In the genomic region with DNA sequence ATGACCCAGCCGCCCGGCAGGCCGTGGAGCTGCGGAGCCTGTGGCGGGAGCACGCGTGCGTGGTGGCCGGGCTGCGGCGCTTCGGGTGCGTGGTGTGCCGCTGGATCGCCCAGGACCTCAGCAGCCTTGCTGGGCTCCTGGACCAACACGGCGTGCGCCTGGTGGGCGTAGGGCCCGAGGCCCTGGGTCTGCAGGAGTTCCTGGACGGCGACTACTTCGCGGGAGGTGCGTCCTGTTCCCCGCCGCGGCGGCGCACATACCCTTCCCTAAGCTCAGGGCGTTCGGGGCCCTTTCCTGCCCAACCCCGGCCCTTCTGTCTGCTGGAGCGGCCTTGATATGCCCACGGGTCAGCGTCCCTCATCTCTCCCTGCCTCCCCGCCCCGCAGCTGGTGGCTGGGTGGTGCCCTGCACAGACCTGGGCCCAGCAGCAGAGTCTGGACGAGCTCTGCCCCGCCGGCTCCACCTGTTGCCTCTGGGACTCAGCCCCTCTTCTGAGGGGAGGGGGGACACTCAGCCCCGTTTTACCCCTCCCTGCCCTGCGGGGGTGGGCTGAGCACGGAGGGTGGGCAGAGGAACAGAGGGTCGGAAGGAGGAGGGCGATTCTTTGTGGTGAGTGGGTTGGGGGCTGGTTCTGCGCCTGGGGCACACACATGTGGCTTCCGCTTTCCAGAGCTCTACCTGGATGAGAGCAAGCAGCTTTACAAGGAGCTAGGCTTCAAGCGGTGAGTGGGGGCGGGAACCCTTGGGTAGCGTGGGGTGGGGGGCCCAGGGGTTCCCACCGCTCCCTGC, we compare ENCODE assay signal across 1 cellular context.
TF ChIP-seq lines count a peak whose summit lies in the region.

No MANE protein-coding gene starts in this region.

TF ChIP-seq in HepG2, 621 proteins besides CTCF, POLR2A, EP300 and RAD21 (continued from another document and continues in another):
- TF ChIP-seq, protein P1, sequence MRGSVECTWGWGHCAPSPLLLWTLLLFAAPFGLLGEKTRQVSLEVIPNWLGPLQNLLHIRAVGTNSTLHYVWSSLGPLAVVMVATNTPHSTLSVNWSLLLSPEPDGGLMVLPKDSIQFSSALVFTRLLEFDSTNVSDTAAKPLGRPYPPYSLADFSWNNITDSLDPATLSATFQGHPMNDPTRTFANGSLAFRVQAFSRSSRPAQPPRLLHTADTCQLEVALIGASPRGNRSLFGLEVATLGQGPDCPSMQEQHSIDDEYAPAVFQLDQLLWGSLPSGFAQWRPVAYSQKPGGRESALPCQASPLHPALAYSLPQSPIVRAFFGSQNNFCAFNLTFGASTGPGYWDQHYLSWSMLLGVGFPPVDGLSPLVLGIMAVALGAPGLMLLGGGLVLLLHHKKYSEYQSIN (CRISPR knock-in tag; IDR thresholded peaks at IDR 0.05; ENCODE audit: borderline replicate concordance), result no peak
- TF ChIP-seq ZNF724P (CRISPR knock-in tag; IDR thresholded peaks at IDR 0.05; ENCODE audit: borderline replicate concordance) (peak; percentile 82; the same call in 1 of the 2 replicates), ARNT2 (CRISPR knock-in tag; IDR thresholded peaks at IDR 0.05; ENCODE audit: low read depth) (0 out of 2 replicates have a peak, but pooled peaks have one; percentile 55), ISX (CRISPR knock-in tag; conservative IDR thresholded peaks at IDR 0.05) (no peak), KLF11 (CRISPR knock-in tag; IDR thresholded peaks at IDR 0.05) (no peak), SMAD3 (CRISPR knock-in tag; IDR thresholded peaks at IDR 0.05) (no peak), NCOR1 (IDR thresholded peaks at IDR 0.05; ENCODE audit: borderline replicate concordance, low read length) (no peak), ZNF788 (CRISPR knock-in tag; IDR thresholded peaks at IDR 0.05; ENCODE audit: borderline replicate concordance) (no peak), NFE2 (CRISPR knock-in tag; IDR thresholded peaks at IDR 0.05) (no peak), PLRG1 (conservative IDR thresholded peaks at IDR 0.05) (no peak), ZNF12 (CRISPR knock-in tag; IDR thresholded peaks at IDR 0.05) (no peak), ZFAT (CRISPR knock-in tag; conservative IDR thresholded peaks at IDR 0.05) (no peak), MTF1 (CRISPR knock-in tag; IDR thresholded peaks at IDR 0.05) (no peak), ZNF460 (CRISPR knock-in tag; IDR thresholded peaks at IDR 0.05; ENCODE audit: borderline replicate concordance) (no peak), POLR2AphosphoS5 (IDR thresholded peaks at IDR 0.05; ENCODE audit: low read depth, low read length) (no peak), SRSF4 (IDR thresholded peaks at IDR 0.05; ENCODE audit: low read depth, low read length, poor library complexity, severe bottlenecking) (no peak), ZNF501 (CRISPR knock-in tag; IDR thresholded peaks at IDR 0.05) (peak; percentile 49; the same call in 1 of the 2 replicates), IRF2 (CRISPR knock-in tag; IDR thresholded peaks at IDR 0.05) (no peak), TAF1 (CRISPR knock-in tag; IDR thresholded peaks at IDR 0.05) (0 out of 2 replicates have a peak, but pooled peaks have one; percentile 41), ZNF549 (CRISPR knock-in tag; IDR thresholded peaks at IDR 0.05) (no peak), ZNF331 (CRISPR knock-in tag; IDR thresholded peaks at IDR 0.05) (no peak), GATAD2A (CRISPR knock-in tag; IDR thresholded peaks at IDR 0.05) (no peak), TAF15 (IDR thresholded peaks at IDR 0.05; ENCODE audit: low read depth, low read length, poor library complexity, severe bottlenecking) (no peak), STAG1 (CRISPR knock-in tag; IDR thresholded peaks at IDR 0.05) (no peak), KDM5A (IDR thresholded peaks at IDR 0.05; ENCODE audit: borderline replicate concordance, low read length) (no peak), ZSCAN20 (CRISPR knock-in tag; IDR thresholded peaks at IDR 0.05; ENCODE audit: borderline replicate concordance) (0 out of 2 replicates have a peak, but pooled peaks have one; percentile 28), LCORL (IDR thresholded peaks at IDR 0.05) (no peak), LCORL (CRISPR knock-in tag; IDR thresholded peaks at IDR 0.05) (no peak), THAP11 (CRISPR knock-in tag; IDR thresholded peaks at IDR 0.05) (no peak), ZNF282 (IDR thresholded peaks at IDR 0.05; ENCODE audit: partially characterized antibody) (no peak), ZNF30 (CRISPR knock-in tag; IDR thresholded peaks at IDR 0.05) (no peak), ZNF768 (CRISPR knock-in tag; IDR thresholded peaks at IDR 0.05) (no peak), ZNF34 (CRISPR knock-in tag; IDR thresholded peaks at IDR 0.05; ENCODE audit: borderline replicate concordance) (no peak), ATAD3A (CRISPR knock-in tag; IDR thresholded peaks at IDR 0.05) (no peak), PHF8 (CRISPR knock-in tag; IDR thresholded peaks at IDR 0.05) (0 out of 2 replicates have a peak, but pooled peaks have one; percentile 11), SCMH1 (CRISPR knock-in tag; IDR thresholded peaks at IDR 0.05; ENCODE audit: borderline replicate concordance) (no peak), NFATC3 (CRISPR knock-in tag; IDR thresholded peaks at IDR 0.05) (no peak), CBFB (CRISPR knock-in tag; IDR thresholded peaks at IDR 0.05) (no peak), ZKSCAN5 (CRISPR knock-in tag; IDR thresholded peaks at IDR 0.05) (no peak), GATA4 (IDR thresholded peaks at IDR 0.05; ENCODE audit: borderline replicate concordance, low read depth) (no peak), ZNF773 (CRISPR knock-in tag; IDR thresholded peaks at IDR 0.05; ENCODE audit: borderline replicate concordance) (no peak), ERF (CRISPR knock-in tag; IDR thresholded peaks at IDR 0.05) (no peak), ZNF354B (CRISPR knock-in tag; IDR thresholded peaks at IDR 0.05) (no peak), KDM3A (CRISPR knock-in tag; IDR thresholded peaks at IDR 0.05; ENCODE audit: low read depth) (no peak), MEIS2 (CRISPR knock-in tag; IDR thresholded peaks at IDR 0.05) (peak; percentile 33; the same call in 1 of the 2 replicates), GATAD1 (CRISPR knock-in tag; IDR thresholded peaks at IDR 0.05) (no peak), ZFP36 (IDR thresholded peaks at IDR 0.05; ENCODE audit: borderline replicate concordance, low read depth, low read length, partially characterized antibody) (no peak), ZFP62 (CRISPR knock-in tag; IDR thresholded peaks at IDR 0.05) (no peak), HMG20A (CRISPR knock-in tag; IDR thresholded peaks at IDR 0.05; ENCODE audit: borderline replicate concordance) (no peak)
- TF ChIP-seq, protein P2, sequence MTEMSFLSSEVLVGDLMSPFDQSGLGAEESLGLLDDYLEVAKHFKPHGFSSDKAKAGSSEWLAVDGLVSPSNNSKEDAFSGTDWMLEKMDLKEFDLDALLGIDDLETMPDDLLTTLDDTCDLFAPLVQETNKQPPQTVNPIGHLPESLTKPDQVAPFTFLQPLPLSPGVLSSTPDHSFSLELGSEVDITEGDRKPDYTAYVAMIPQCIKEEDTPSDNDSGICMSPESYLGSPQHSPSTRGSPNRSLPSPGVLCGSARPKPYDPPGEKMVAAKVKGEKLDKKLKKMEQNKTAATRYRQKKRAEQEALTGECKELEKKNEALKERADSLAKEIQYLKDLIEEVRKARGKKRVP (CRISPR knock-in tag; IDR thresholded peaks at IDR 0.05), result no peak
- TF ChIP-seq, protein P3, sequence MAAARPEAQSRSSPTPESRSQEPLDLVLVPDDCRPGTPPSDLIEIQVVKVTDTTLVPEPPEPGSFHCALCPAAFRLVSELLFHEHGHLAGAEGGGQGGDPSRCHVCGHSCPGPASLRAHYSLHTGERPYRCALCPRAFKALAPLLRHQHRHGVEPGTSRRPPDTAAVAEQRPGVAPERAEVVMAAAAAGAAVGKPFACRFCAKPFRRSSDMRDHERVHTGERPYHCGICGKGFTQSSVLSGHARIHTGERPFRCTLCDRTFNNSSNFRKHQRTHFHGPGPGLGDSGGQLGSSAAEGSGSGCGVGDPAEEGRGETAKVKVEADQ (CRISPR knock-in tag; IDR thresholded peaks at IDR 0.05; ENCODE audit: borderline replicate concordance), result no peak
- TF ChIP-seq, protein P4, sequence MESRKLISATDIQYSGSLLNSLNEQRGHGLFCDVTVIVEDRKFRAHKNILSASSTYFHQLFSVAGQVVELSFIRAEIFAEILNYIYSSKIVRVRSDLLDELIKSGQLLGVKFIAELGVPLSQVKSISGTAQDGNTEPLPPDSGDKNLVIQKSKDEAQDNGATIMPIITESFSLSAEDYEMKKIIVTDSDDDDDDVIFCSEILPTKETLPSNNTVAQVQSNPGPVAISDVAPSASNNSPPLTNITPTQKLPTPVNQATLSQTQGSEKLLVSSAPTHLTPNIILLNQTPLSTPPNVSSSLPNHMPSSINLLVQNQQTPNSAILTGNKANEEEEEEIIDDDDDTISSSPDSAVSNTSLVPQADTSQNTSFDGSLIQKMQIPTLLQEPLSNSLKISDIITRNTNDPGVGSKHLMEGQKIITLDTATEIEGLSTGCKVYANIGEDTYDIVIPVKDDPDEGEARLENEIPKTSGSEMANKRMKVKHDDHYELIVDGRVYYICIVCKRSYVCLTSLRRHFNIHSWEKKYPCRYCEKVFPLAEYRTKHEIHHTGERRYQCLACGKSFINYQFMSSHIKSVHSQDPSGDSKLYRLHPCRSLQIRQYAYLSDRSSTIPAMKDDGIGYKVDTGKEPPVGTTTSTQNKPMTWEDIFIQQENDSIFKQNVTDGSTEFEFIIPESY (CRISPR knock-in tag; IDR thresholded peaks at IDR 0.05), result no peak
- TF ChIP-seq, protein P5, sequence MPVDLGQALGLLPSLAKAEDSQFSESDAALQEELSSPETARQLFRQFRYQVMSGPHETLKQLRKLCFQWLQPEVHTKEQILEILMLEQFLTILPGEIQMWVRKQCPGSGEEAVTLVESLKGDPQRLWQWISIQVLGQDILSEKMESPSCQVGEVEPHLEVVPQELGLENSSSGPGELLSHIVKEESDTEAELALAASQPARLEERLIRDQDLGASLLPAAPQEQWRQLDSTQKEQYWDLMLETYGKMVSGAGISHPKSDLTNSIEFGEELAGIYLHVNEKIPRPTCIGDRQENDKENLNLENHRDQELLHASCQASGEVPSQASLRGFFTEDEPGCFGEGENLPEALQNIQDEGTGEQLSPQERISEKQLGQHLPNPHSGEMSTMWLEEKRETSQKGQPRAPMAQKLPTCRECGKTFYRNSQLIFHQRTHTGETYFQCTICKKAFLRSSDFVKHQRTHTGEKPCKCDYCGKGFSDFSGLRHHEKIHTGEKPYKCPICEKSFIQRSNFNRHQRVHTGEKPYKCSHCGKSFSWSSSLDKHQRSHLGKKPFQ (CRISPR knock-in tag; IDR thresholded peaks at IDR 0.05; ENCODE audit: insufficient replicate concordance), result no peak
- TF ChIP-seq, protein P6, sequence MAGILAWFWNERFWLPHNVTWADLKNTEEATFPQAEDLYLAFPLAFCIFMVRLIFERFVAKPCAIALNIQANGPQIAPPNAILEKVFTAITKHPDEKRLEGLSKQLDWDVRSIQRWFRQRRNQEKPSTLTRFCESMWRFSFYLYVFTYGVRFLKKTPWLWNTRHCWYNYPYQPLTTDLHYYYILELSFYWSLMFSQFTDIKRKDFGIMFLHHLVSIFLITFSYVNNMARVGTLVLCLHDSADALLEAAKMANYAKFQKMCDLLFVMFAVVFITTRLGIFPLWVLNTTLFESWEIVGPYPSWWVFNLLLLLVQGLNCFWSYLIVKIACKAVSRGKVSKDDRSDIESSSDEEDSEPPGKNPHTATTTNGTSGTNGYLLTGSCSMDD (CRISPR knock-in tag; IDR thresholded peaks at IDR 0.05), result no peak
- TF ChIP-seq, protein P7, sequence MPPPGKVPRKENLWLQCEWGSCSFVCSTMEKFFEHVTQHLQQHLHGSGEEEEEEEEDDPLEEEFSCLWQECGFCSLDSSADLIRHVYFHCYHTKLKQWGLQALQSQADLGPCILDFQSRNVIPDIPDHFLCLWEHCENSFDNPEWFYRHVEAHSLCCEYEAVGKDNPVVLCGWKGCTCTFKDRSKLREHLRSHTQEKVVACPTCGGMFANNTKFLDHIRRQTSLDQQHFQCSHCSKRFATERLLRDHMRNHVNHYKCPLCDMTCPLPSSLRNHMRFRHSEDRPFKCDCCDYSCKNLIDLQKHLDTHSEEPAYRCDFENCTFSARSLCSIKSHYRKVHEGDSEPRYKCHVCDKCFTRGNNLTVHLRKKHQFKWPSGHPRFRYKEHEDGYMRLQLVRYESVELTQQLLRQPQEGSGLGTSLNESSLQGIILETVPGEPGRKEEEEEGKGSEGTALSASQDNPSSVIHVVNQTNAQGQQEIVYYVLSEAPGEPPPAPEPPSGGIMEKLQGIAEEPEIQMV (CRISPR knock-in tag; IDR thresholded peaks at IDR 0.05; ENCODE audit: low read depth), result no peak
- TF ChIP-seq, protein P8, sequence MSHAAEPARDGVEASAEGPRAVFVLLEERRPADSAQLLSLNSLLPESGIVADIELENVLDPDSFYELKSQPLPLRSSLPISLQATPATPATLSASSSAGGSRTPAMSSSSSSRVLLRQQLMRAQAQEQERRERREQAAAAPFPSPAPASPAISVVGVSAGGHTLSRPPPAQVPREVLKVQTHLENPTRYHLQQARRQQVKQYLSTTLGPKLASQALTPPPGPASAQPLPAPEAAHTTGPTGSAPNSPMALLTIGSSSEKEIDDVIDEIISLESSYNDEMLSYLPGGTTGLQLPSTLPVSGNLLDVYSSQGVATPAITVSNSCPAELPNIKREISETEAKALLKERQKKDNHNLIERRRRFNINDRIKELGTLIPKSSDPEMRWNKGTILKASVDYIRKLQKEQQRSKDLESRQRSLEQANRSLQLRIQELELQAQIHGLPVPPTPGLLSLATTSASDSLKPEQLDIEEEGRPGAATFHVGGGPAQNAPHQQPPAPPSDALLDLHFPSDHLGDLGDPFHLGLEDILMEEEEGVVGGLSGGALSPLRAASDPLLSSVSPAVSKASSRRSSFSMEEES (CRISPR knock-in tag; IDR thresholded peaks at IDR 0.05), result no peak
- TF ChIP-seq, protein P9, sequence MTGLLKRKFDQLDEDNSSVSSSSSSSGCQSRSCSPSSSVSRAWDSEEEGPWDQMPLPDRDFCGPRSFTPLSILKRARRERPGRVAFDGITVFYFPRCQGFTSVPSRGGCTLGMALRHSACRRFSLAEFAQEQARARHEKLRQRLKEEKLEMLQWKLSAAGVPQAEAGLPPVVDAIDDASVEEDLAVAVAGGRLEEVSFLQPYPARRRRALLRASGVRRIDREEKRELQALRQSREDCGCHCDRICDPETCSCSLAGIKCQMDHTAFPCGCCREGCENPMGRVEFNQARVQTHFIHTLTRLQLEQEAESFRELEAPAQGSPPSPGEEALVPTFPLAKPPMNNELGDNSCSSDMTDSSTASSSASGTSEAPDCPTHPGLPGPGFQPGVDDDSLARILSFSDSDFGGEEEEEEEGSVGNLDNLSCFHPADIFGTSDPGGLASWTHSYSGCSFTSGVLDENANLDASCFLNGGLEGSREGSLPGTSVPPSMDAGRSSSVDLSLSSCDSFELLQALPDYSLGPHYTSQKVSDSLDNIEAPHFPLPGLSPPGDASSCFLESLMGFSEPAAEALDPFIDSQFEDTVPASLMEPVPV (CRISPR knock-in tag; IDR thresholded peaks at IDR 0.05), result no peak
- TF ChIP-seq, protein P10, sequence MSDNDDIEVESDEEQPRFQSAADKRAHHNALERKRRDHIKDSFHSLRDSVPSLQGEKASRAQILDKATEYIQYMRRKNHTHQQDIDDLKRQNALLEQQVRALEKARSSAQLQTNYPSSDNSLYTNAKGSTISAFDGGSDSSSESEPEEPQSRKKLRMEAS (IDR thresholded peaks at IDR 0.05), result no peak
